In genomic region chr10:3538850-3539531, GRCh38 we compare ENCODE assay signal across 9 cellular contexts.
DNase-seq lines count a peak whose midpoint lies in the region; ATAC-seq, FAIRE-seq and TF ChIP-seq lines count a peak whose summit lies in the region.
"Had no signal": no experiment of that assay in that cellular context is flagged by ENCODE, and none has a peak within 500 bp of the region (broad histone marks: within the 10 kb centered on the region; RNA-seq: fewer than 3 reads in every experiment).

No MANE protein-coding gene starts in this region.

- in situ Hi-C loops in astrocyte of the spinal cord (cut with HindIII; ENCODE audit: low sequenced_read_pairs): no loop called here

- ATAC-seq in GM19463 (IDR thresholded peaks at IDR 0.05; ENCODE audit: unreplicated experiment): no peak

- TF ChIP-seq CTCF in astrocyte of the spinal cord (IDR thresholded peaks at IDR 0.05; ENCODE audit: low read depth, low read length): no peak

- no peak overlapping the region for H3K4me3 ChIP-seq in astrocyte of the spinal cord (ENCODE audit: low read depth, low read length)

- FAIRE-seq in urothelium cell line (lab: Jason Lieb, UNC): no peak

- peak; percentile 41 for DNase-seq in stimulated activated CD4-positive, alpha-beta T cell treated with anti-CD3 and anti-CD28 coated beads, Interleukin-15, amount 100 ng/mL, for 24 hours
- DNase-seq in stimulated activated CD4-positive, alpha-beta T cell treated with anti-CD3 and anti-CD28 coated beads, Interleukin-4, amount 100 ng/mL, for 24 hours: no peak
- DNase-seq in astrocyte of the spinal cord (ENCODE audit: low read depth, low spot score) (peak; percentile 98), kidney tubule cell (ENCODE audit: low spot score) (peak; percentile 95), urothelium cell line (ENCODE audit: low spot score) (peak; percentile 29), GM19238 (ENCODE audit: insufficient read length, low spot score) (no peak)
- no peak for DNase-seq in activated CD8-positive, alpha-beta memory T cell treated with anti-CD3 and anti-CD28 coated beads, Interleukin-2, amount 50 U/mL, for 48 hours
- DNase-seq: activated T-cell treated with anti-CD3 and anti-CD28 coated beads, Interleukin-2, amount 50 U/mL, for 4 hours had no signal

Comparison
In these comparisons a context has a peak if more than half of its experiments do, and no peak if none do; other contexts are left out.
1. DNase-seq: peak in stimulated activated CD4-positive, alpha-beta T cell treated with anti-CD3 and anti-CD28 coated beads, Interleukin-15, amount 100 ng/mL, for 24 hours (single experiment), astrocyte of the spinal cord (single experiment), kidney tubule cell (single experiment) and urothelium cell line (single experiment); none in stimulated activated CD4-positive, alpha-beta T cell treated with anti-CD3 and anti-CD28 coated beads, Interleukin-4, amount 100 ng/mL, for 24 hours (single experiment), GM19238 (single experiment) and activated CD8-positive, alpha-beta memory T cell treated with anti-CD3 and anti-CD28 coated beads, Interleukin-2, amount 50 U/mL, for 48 hours (single experiment).